In genomic region chr11:18485905-18486528, GRCh38 we compare ENCODE assay signal across 19 cellular contexts. TPM values are rescaled to one million over a fixed set of nuclear protein-coding genes. Genes with fewer than 3 reads are reported as not detected.
DNase-seq lines count a peak whose midpoint lies in the region; ATAC-seq, FAIRE-seq and TF ChIP-seq lines count a peak whose summit lies in the region.
"Had no signal": no experiment of that assay in that cellular context is flagged by ENCODE, and none has a peak within 500 bp of the region (broad histone marks: within the 10 kb centered on the region; RNA-seq: fewer than 3 reads in every experiment).

No MANE protein-coding gene starts in this region.

- H3K9me3 ChIP-seq in T-helper 17 cell (ENCODE audit: control insufficient read depth, low read length, poor library complexity, severe bottlenecking) (no peaks in the 10 kb centered on the region), ovary (no peaks in the 10 kb centered on the region)
- H3K9me3 ChIP-seq: pancreas had no signal

- H3K9me3 Mint-ChIP-seq in endothelial cell (ENCODE audit: unreplicated experiment): no peaks in the 10 kb centered on the region
- H3K9me3 Mint-ChIP-seq: effector memory CD8-positive, alpha-beta T cell had no signal

- WGBS in ovary, 3 donors: 94 to 97% (median 95%) methylated on average over 9 of the region's 9 CpGs

- ATAC-seq in GM18873 (IDR thresholded peaks at IDR 0.05; ENCODE audit: low FRiP score, unreplicated experiment): peak; percentile 64
- peak; percentile 51 for ATAC-seq in HG02588 (IDR thresholded peaks at IDR 0.05; ENCODE audit: unreplicated experiment)
- ATAC-seq in T-helper 17 cell: peak; percentile 62
- ATAC-seq: effector memory CD8-positive, alpha-beta T cell; pancreas had no signal

- H3K4me1 Mint-ChIP-seq in T-helper 17 cell: peaks cover 7% of the 10 kb centered on the region
- no peaks in the 10 kb centered on the region for H3K4me1 Mint-ChIP-seq in endothelial cell (ENCODE audit: unreplicated experiment)

- H3K36me3 Mint-ChIP-seq in T-helper 17 cell (ENCODE audit: low read depth) (peaks cover 11% of the 10 kb centered on the region), endothelial cell (ENCODE audit: low read depth, unreplicated experiment) (peaks cover 29% of the 10 kb centered on the region)

- H3K27ac Mint-ChIP-seq in T-helper 17 cell (peak overlapping the region; percentile 66), endothelial cell (ENCODE audit: unreplicated experiment) (no peak overlapping the region)

- FAIRE-seq in GM12891 (lab: Jason Lieb, UNC): peak; percentile 76
- FAIRE-seq: astrocyte, pancreas, RCC 7860 had no signal

- no peak overlapping the region for H3K4me3 ChIP-seq in ovary
- H3K4me3 ChIP-seq: pancreas, SK-N-MC had no signal

- intact Hi-C loops in ovary (cut with DNase I): no loop called here

- H3K27me3 Mint-ChIP-seq in T-helper 17 cell (no peaks in the 10 kb centered on the region), endothelial cell (ENCODE audit: unreplicated experiment) (peaks cover 2% of the 10 kb centered on the region)
- H3K27me3 Mint-ChIP-seq: effector memory CD8-positive, alpha-beta T cell had no signal

- no peak for TF ChIP-seq EP300 in ovary (IDR thresholded peaks at IDR 0.05)

- TF ChIP-seq CTCF in ovary (IDR thresholded peaks at IDR 0.05) (no peak), endothelial cell (IDR thresholded peaks at IDR 0.05; ENCODE audit: unreplicated experiment) (no peak)

- H3K36me3 ChIP-seq in ovary: no peaks in the 10 kb centered on the region

- TF ChIP-seq POLR2A in GM12891 (IDR thresholded peaks at IDR 0.05; ENCODE audit: low read depth, low read length) (no peak), ovary (IDR thresholded peaks at IDR 0.05) (no peak)

- no peaks in the 10 kb centered on the region for H3K27me3 ChIP-seq in ovary
- H3K27me3 ChIP-seq: pancreas had no signal

- H3K27ac ChIP-seq in ovary: no peak overlapping the region
- H3K27ac ChIP-seq: pancreas, SK-N-MC had no signal

- H3K4me1 ChIP-seq in ovary (ENCODE audit: insufficient read depth): no peaks in the 10 kb centered on the region
- H3K4me1 ChIP-seq: pancreas had no signal

- H3K4me3 Mint-ChIP-seq in T-helper 17 cell (no peak overlapping the region), endothelial cell (ENCODE audit: unreplicated experiment) (no peak overlapping the region)
- H3K4me3 Mint-ChIP-seq: effector memory CD8-positive, alpha-beta T cell had no signal

- no peak for DNase-seq in GM12891 (ENCODE audit: insufficient read length, low spot score)
- no peak for DNase-seq in T-helper 17 cell
- no peak for DNase-seq in ovary
- no peak for DNase-seq in NCI-H2107 treated with DMSO at 0.1 percent for 48 hours (lab: John Stamatoyannopoulos, UW; ENCODE audit: unreplicated experiment)
- no peak for DNase-seq in endothelial cell (ENCODE audit: low spot score)
- DNase-seq: activated CD8-positive, alpha-beta memory T cell treated with anti-CD3 and anti-CD28 coated beads, Interleukin-2, amount 50 U/mL, for 48 hours; effector memory CD8-positive, alpha-beta T cell; HCEC 1CT; NCI-H1694; NCI-H226; pancreas; substantia nigra had no signal

TF ChIP-seq in GM12891, 5 proteins besides CTCF, POLR2A, EP300 and RAD21:
- TF ChIP-seq TAF1 (IDR thresholded peaks at IDR 0.05; ENCODE audit: low read depth, low read length) (no peak), SPI1 (IDR thresholded peaks at IDR 0.05; ENCODE audit: low read depth, low read length) (peak; percentile 40; the same call in 1 of the 2 replicates), POLR2AphosphoS5 (IDR thresholded peaks at IDR 0.05; ENCODE audit: low read depth, low read length) (no peak), POU2F2 (IDR thresholded peaks at IDR 0.05; ENCODE audit: low read depth, low read length) (no peak), PAX5 (IDR thresholded peaks at IDR 0.05; ENCODE audit: insufficient read depth, low read length, severe bottlenecking) (no peak)

RNA-seq across cellular contexts. Expression of gene LDHAL6A, which starts 30.4 kb away (rescaled TPM):
- not detected for polyA plus RNA-seq in GM12891 (2012; ENCODE audit: low read depth, missing spikeins)
- total RNA-seq in T-helper 17 cell (not detected), ovary (1 to 10 TPM in 1 of 7 donors, under 1 TPM in 3, not detected in 3; 0.32 to 1.2 (median 0.55) TPM), endothelial cell (ENCODE audit: unreplicated experiment) (not detected)
- under 1 TPM in 1 of 2 donors, not detected in 1; 0.84 TPM for polyA plus RNA-seq in ovary
- total RNA-seq: astrocyte, lower leg skin, M059J, pancreas had no signal

RNA-seq across cellular contexts. Expression of gene TSG101, which starts 40.7 kb away (rescaled TPM):
- polyA plus RNA-seq in GM12891 (2012; ENCODE audit: low read depth, missing spikeins): 35.6 TPM
- total RNA-seq in T-helper 17 cell (10 to 100 TPM; 15.8 to 15.9 TPM), ovary (100 to 1,000 TPM in 1 of 7 donors, 10 to 100 TPM in 6; 36.2 to 105 (median 45.9) TPM), endothelial cell (ENCODE audit: unreplicated experiment) (47.4 TPM)
- polyA plus RNA-seq in ovary: 100 to 1,000 TPM in 1 of 2 donors, 10 to 100 TPM in 1; 52.0 to 129 TPM
